ENCODE assay signal across 8 cellular contexts in genomic region chr2:74876081-74876886, GRCh38. TPM values are rescaled to one million over a fixed set of nuclear protein-coding genes. Genes with fewer than 3 reads are reported as not detected.
A peak's percentile ranks its signal among the peaks of the same experiment; 100 is the strongest.
DNase-seq lines count a peak whose midpoint lies in the region; ATAC-seq and TF ChIP-seq lines count a peak whose summit lies in the region.

No MANE protein-coding gene starts in this region.

- TF ChIP-seq CTCF in HL-60 (IDR thresholded peaks at IDR 0.05; ENCODE audit: insufficient read depth, low read length) (peak; percentile 19), foreskin fibroblast (IDR thresholded peaks at IDR 0.05; ENCODE audit: low read depth, low read length) (peak; percentile 30)

- H3K4me3 ChIP-seq in HL-60 (replicated peaks; ENCODE audit: insufficient read depth, low read length) (no peak overlapping the region), foreskin fibroblast (ENCODE audit: low read depth in 1 of 2, low read length in 2 of 2) (no peak overlapping the region)

- H3K4me1 Mint-ChIP-seq in activated T-helper 17 cell treated with anti-CD3 and anti-CD28 coated beads, Interleukin-2, amount 50 U/mL, for 72 hours: no peaks in the 10 kb centered on the region

- DNase-seq in AG20443 (ENCODE audit: low spot score) (peak; percentile 73), HL-60 (ENCODE audit: low read depth in 1 of 2, low spot score in 1 of 2) (peak in 1 of 2 experiments; percentile 43), OCI-M1 (lab: John Stamatoyannopoulos, UW) (peak; percentile 68), foreskin fibroblast (peak; percentile 39 to 76), nucleus accumbens (lab: John Stamatoyannopoulos, UW) (peak in 30 of 56 donors; percentile 6 to 65 (median 27))

- H3K27ac ChIP-seq in HL-60 (replicated peaks): peak overlapping the region; percentile 67

- no peak overlapping the region for H3K4me3 Mint-ChIP-seq in activated T-helper 17 cell treated with anti-CD3 and anti-CD28 coated beads, Interleukin-2, amount 50 U/mL, for 72 hours

- ATAC-seq in GM18511 (IDR thresholded peaks at IDR 0.05; ENCODE audit: unreplicated experiment) (peak; percentile 83), HG02973 (IDR thresholded peaks at IDR 0.05; ENCODE audit: unreplicated experiment) (no peak)
- peak; percentile 77 for ATAC-seq in activated T-helper 17 cell treated with anti-CD3 and anti-CD28 coated beads, Interleukin-2, amount 50 U/mL, for 72 hours (replicated peaks)

- no peaks in the 10 kb centered on the region for H3K27me3 Mint-ChIP-seq in activated T-helper 17 cell treated with anti-CD3 and anti-CD28 coated beads, Interleukin-2, amount 50 U/mL, for 72 hours

- peaks cover 100% of the 10 kb centered on the region for H3K36me3 Mint-ChIP-seq in activated T-helper 17 cell treated with anti-CD3 and anti-CD28 coated beads, Interleukin-2, amount 50 U/mL, for 72 hours (ENCODE audit: low read depth)

- H3K27ac Mint-ChIP-seq in activated T-helper 17 cell treated with anti-CD3 and anti-CD28 coated beads, Interleukin-2, amount 50 U/mL, for 72 hours: peak overlapping the region; percentile 73

- H3K9me3 Mint-ChIP-seq in activated T-helper 17 cell treated with anti-CD3 and anti-CD28 coated beads, Interleukin-2, amount 50 U/mL, for 72 hours: no peaks in the 10 kb centered on the region

- H3K27me3 ChIP-seq in HL-60 (ENCODE audit: insufficient read depth, poor library complexity, severe bottlenecking): no peaks in the 10 kb centered on the region

RNA-seq across cellular contexts. Expression of gene HK2, which starts 42.4 kb away (rescaled TPM):
- 10 to 100 TPM; 71.6 to 73.8 TPM for total RNA-seq in activated T-helper 17 cell treated with anti-CD3 and anti-CD28 coated beads, Interleukin-2, amount 50 U/mL, for 72 hours
